Comparison of ENCODE assay signal across 19 cellular contexts in the genomic region with DNA sequence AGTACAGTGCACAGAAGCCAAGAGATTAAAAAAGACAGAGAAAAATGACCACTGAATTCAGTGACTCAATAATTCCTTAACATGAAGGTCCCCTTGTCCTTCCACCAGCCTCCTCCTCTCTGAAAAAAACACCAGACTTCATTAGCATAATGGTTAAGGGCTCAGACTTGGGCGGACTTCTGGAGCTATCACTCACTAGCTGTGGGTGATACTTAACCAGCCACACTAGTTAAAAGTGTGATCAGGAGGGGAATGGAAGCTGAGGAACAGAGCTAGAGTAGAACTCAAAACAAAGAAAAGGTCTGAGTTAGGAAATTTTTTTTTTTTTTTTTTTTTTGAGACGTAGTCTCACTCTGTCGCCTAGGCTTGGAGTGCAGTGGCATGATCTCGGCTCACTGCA. TPM values are rescaled to one million over a fixed set of nuclear protein-coding genes. Genes with fewer than 3 reads are reported as not detected.
DNase-seq lines count a peak whose midpoint lies in the region; ATAC-seq, FAIRE-seq and TF ChIP-seq lines count a peak whose summit lies in the region.
"Had no signal": no experiment of that assay in that cellular context is flagged by ENCODE, and none has a peak within 500 bp of the region (broad histone marks: within the 10 kb centered on the region; RNA-seq: fewer than 3 reads in every experiment).

No MANE protein-coding gene starts in this region.

- H3K27ac Mint-ChIP-seq in neural crest cell (ENCODE audit: unreplicated experiment) = peak overlapping the region; percentile 73

- in situ Hi-C loops in K562 (cut with MboI) = no loop called here

- H2AFZ ChIP-seq in K562 (ENCODE audit: low read depth, low read length) = no peak overlapping the region

- TF ChIP-seq RAD21 in K562 (CRISPR knock-in tag; conservative IDR thresholded peaks at IDR 0.05 in 1 of 2, IDR thresholded peaks at IDR 0.05 in 1 of 2) = no peak

- peaks cover 19 to 32% of the 10 kb centered on the region in 2 experiments for H3K4me1 ChIP-seq in K562 (replicated peaks in 1 of 2; ENCODE audit: control insufficient read depth in 2 of 2, insufficient read depth in 2 of 2, low read length in 2 of 2)

- CTCF ChIA-PET in K562 (lab: Yijun Ruan, JAX; ENCODE audit: low intra/inter-chr PET ratio) = no interaction called here

- peak; percentile 74 for ATAC-seq in K562
- ATAC-seq: esophagus mucosa had no signal

- H3K9me3 ChIP-seq in SK-N-MC (ENCODE audit: low read depth, low read length) (no peaks in the 10 kb centered on the region), K562 (replicated peaks; ENCODE audit: control insufficient read depth, insufficient read depth, low read depth, low read length) (no peaks in the 10 kb centered on the region)
- H3K9me3 ChIP-seq: BLaER1 treated with 17β-estradiol and CSF1 and Interleukin-3, amounts not matched to agents 10 nM and 100 nM; prostate gland had no signal

- no peaks in the 10 kb centered on the region for H3K27me3 Mint-ChIP-seq in neural crest cell (ENCODE audit: low read depth)

- peak overlapping the region; percentile 32; the same call in 1 of the 2 replicates for H3K27ac ChIP-seq in SK-N-MC
- H3K27ac ChIP-seq in K562 (ENCODE audit: extremely low read depth, low read depth, low read length) = no peak overlapping the region
- H3K27ac ChIP-seq: 22Rv1; BLaER1 treated with 17β-estradiol and CSF1 and Interleukin-3, amounts not matched to agents 10 nM and 100 nM; prostate gland had no signal

- peaks cover 22% of the 10 kb centered on the region for H3K79me2 ChIP-seq in K562 (ENCODE audit: control insufficient read depth, insufficient read depth, low read length)

- no peak for FAIRE-seq in K562 (lab: Jason Lieb, UNC)

- DNase-seq in NK-92 treated with Interleukin-12 subunit alpha and Interleukin-12 subunit beta, amount 100 ng/mL, for 24 hours (lab: John Stamatoyannopoulos, UW) = peak; percentile 52
- no peak for DNase-seq in NK-92 (lab: John Stamatoyannopoulos, UW; ENCODE audit: unreplicated experiment)
- DNase-seq in SK-N-MC (ENCODE audit: low read depth, low spot score) = no peak
- DNase-seq in K562 (ENCODE audit: extremely low read depth in 1 of 4, low spot score in 3 of 4) = peak; percentile 17 to 56 (median 34)
- DNase-seq in neural crest cell (ENCODE audit: low read depth, low spot score) = no peak
- no peak for DNase-seq in NCI-H1694 (lab: John Stamatoyannopoulos, UW)
- no peak for DNase-seq in DMS153 (lab: John Stamatoyannopoulos, UW)
- no peak for DNase-seq in GM20000 (ENCODE audit: low spot score)
- DNase-seq: activated CD4-positive, CD25-positive, alpha-beta regulatory T cell; cortex of kidney; KBM-7; midbrain; NCI-H1417 treated with DMSO at 0.1 percent for 48 hours; NCI-H446; substantia nigra had no signal

- intact Hi-C loops in K562 (cut with micrococcal nuclease) = no loop called here

- BruUV-seq in K562 (replicated peaks; lab: Mats Ljungman, UMichigan) = no TSS peak

- peaks cover 3% of the 10 kb centered on the region for H3K9me1 ChIP-seq in K562 (ENCODE audit: control insufficient read depth, insufficient read depth, low read length)

- H3K4me3 Mint-ChIP-seq in neural crest cell = no peak overlapping the region

- no peak for TF ChIP-seq POLR2A in K562 (conservative IDR thresholded peaks at IDR 0.05)

- H3K36me3 Mint-ChIP-seq in neural crest cell (ENCODE audit: low read depth) = no peaks in the 10 kb centered on the region

- no peak for TF ChIP-seq EP300 in K562 (IDR thresholded peaks at IDR 0.05; ENCODE audit: low read length)

- H3K4me3 ChIP-seq in SK-N-MC = no peak overlapping the region
- no peak overlapping the region for H3K4me3 ChIP-seq in K562
- H3K4me3 ChIP-seq: BLaER1 treated with 17β-estradiol and CSF1 and Interleukin-3, amounts not matched to agents 10 nM and 100 nM; prostate gland had no signal

- no peaks in the 10 kb centered on the region for H4K20me1 ChIP-seq in K562 (replicated peaks; ENCODE audit: control insufficient read depth, insufficient read depth, low read length)

- TF ChIP-seq CTCF in K562 (IDR thresholded peaks at IDR 0.05 in 2 of 3, conservative IDR thresholded peaks at IDR 0.05 in 1 of 3; ENCODE audit: insufficient read depth in 2 of 3, low read depth in 1 of 3, low read length in 3 of 3) = no peak
- no peak for TF ChIP-seq CTCF in neural crest cell (conservative IDR thresholded peaks at IDR 0.05)
- TF ChIP-seq CTCF in GM20000 (IDR thresholded peaks at IDR 0.05; ENCODE audit: extremely low read depth, missing control alignments) = no peak

- 2% methylated on average over 4 of the region's 4 CpGs for WGBS in K562 (ENCODE audit: insufficient coverage, low coverage, missing lambda C conversion rate)

- POLR2A ChIA-PET in K562 (lab: Yijun Ruan, JAX) = interaction anchor here (1.1 to 1.5 kb wide), 3 partner anchors 9 to 32 kb away, joined by 4 to 5 read pairs (median 5); no protein-coding TSS in a partner anchor

- H3K9ac ChIP-seq in SK-N-MC (ENCODE audit: insufficient read length) (no peak overlapping the region), K562 (ENCODE audit: insufficient read depth in 1 of 2, low read depth in 2 of 2, low read length in 2 of 2) (no peak overlapping the region)
- H3K9ac ChIP-seq: BLaER1 treated with 17β-estradiol and CSF1 and Interleukin-3, amounts not matched to agents 10 nM and 100 nM had no signal

- no peak overlapping the region for H3K4me2 ChIP-seq in K562 (ENCODE audit: insufficient read depth, low read length)

- H3K9me3 Mint-ChIP-seq in neural crest cell = no peaks in the 10 kb centered on the region

- no peaks in the 10 kb centered on the region for H3K27me3 ChIP-seq in K562 (ENCODE audit: control insufficient read depth in 2 of 2, insufficient read depth in 2 of 2, low read length in 2 of 2)
- H3K27me3 ChIP-seq: BLaER1 treated with 17β-estradiol and CSF1 and Interleukin-3, amounts not matched to agents 10 nM and 100 nM had no signal

- H3K36me3 ChIP-seq in SK-N-MC (ENCODE audit: insufficient read depth, low read length) (no peaks in the 10 kb centered on the region), K562 (ENCODE audit: control insufficient read depth, insufficient read depth, low read length) (no peaks in the 10 kb centered on the region)
- H3K36me3 ChIP-seq: prostate gland had no signal

- peaks cover 33% of the 10 kb centered on the region for H3K4me1 Mint-ChIP-seq in neural crest cell

TF ChIP-seq in K562, 482 proteins besides CTCF, POLR2A, EP300 and RAD21 (continues in another document):
- peak; percentile 15 for TF ChIP-seq MEIS2 (IDR thresholded peaks at IDR 0.05; ENCODE audit: partially characterized antibody)
- TF ChIP-seq, protein P1, sequence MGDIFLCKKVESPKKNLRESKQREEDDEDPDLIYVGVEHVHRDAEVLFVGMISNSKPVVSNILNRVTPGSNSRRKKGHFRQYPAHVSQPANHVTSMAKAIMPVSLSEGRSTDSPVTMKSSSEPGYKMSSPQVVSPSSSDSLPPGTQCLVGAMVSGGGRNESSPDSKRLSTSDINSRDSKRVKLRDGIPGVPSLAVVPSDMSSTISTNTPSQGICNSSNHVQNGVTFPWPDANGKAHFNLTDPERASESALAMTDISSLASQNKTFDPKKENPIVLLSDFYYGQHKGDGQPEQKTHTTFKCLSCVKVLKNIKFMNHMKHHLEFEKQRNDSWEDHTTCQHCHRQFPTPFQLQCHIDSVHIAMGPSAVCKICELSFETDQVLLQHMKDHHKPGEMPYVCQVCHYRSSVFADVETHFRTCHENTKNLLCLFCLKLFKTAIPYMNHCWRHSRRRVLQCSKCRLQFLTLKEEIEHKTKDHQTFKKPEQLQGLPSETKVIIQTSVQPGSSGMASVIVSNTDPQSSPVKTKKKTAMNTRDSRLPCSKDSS (IDR thresholded peaks at IDR 0.05; ENCODE audit: low read depth, partially characterized antibody) = no peak
- TF ChIP-seq, protein P2, sequence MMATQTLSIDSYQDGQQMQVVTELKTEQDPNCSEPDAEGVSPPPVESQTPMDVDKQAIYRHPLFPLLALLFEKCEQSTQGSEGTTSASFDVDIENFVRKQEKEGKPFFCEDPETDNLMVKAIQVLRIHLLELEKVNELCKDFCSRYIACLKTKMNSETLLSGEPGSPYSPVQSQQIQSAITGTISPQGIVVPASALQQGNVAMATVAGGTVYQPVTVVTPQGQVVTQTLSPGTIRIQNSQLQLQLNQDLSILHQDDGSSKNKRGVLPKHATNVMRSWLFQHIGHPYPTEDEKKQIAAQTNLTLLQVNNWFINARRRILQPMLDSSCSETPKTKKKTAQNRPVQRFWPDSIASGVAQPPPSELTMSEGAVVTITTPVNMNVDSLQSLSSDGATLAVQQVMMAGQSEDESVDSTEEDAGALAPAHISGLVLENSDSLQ (IDR thresholded peaks at IDR 0.05) = 0 out of 2 replicates have a peak, but pooled peaks have one; percentile 14

RNA-seq across cellular contexts. Expression of a gene that starts 23.2 kb away (rescaled TPM):
- total RNA-seq in K562 (2011; cell fraction: chromatin; rRNA removed; ENCODE audit: low replicate concordance) = 8.2 and 25.2 TPM in 2 replicates
- 5.3 and 8.6 TPM in 2 replicates for total RNA-seq in K562 (2011; cell fraction: nucleolus; rRNA removed)
- total RNA-seq in K562 (2011; cell fraction: nucleoplasm; rRNA removed) = 14.1 and 23.3 TPM in 2 replicates
- total RNA-seq in K562 (2014; rRNA removed) = 6.9 and 9.7 TPM in 2 replicates
- 13.0 and 13.1 TPM in 2 replicates for total RNA-seq in K562 (2014; rRNA removed; fragmentation: Illumina TruSeq; extraction: Trizol)
- total RNA-seq in K562 (2015; rRNA removed; fragmentation: Illumina TruSeq; extraction: Trizol) = 15.5 and 15.8 TPM in 2 replicates
- 12.9 and 15.2 TPM in 2 replicates for total RNA-seq in K562 (2021)
- 8.6 and 13.3 TPM in 2 replicates for polyA plus RNA-seq in K562 (2011; rRNA removed)
- polyA plus RNA-seq in K562 (2011; cell fraction: cytosol; rRNA removed) = 3.4 and 8.5 TPM in 2 replicates
- 6.3 and 11.5 TPM in 2 replicates for polyA plus RNA-seq in K562 (2011; cell fraction: nucleus; rRNA removed)
- polyA plus RNA-seq in K562 (2012) = 3.9 and 4.3 TPM in 2 replicates
- polyA plus RNA-seq in K562 (2014; fragmentation: Illumina TruSeq; extraction: Trizol) = 4.8 and 5.2 TPM in 2 replicates
- polyA plus RNA-seq in K562 (2014; fragmentation: Nextera tagmentation; extraction: Ambion mirVana) = 1 to 10 TPM; 6.1 to 7.8 TPM
- 4.7 and 5.1 TPM in 2 replicates for polyA plus RNA-seq in K562 (2014; rRNA removed)
- polyA minus RNA-seq in K562 (2011; rRNA and poly(A)+ RNA removed) = 33.6 and 48.2 TPM in 2 replicates
- 17.8 and 20.3 TPM in 2 replicates for polyA minus RNA-seq in K562 (2011; cell fraction: cytosol; rRNA and poly(A)+ RNA removed)
- 4.7 and 12.3 TPM in 2 replicates for polyA minus RNA-seq in K562 (2011; cell fraction: nucleus; rRNA and poly(A)+ RNA removed)
- 42.1 and 44.1 TPM in 2 replicates for total RNA-seq in neural crest cell

Comparison
In these comparisons a context has a peak if more than half of its experiments do, and no peak if none do; other contexts are left out.
1. DNase-seq: peak in NK-92 treated with Interleukin-12 subunit alpha and Interleukin-12 subunit beta, amount 100 ng/mL, for 24 hours (single experiment) and K562 (4 of 4); none in NK-92 (single experiment), SK-N-MC (single experiment), neural crest cell (single experiment), NCI-H1694 (single experiment), DMS153 (single experiment) and GM20000 (single experiment).